27 cellular contexts compared by ENCODE assay signal in genomic region chr3:62335196-62335595, GRCh38. TPM values are rescaled to one million over a fixed set of nuclear protein-coding genes. Genes with fewer than 3 reads are reported as not detected.
"Had no signal": no experiment of that assay in that cellular context is flagged by ENCODE, and none has a peak within 500 bp of the region (broad histone marks: within the 10 kb centered on the region; RNA-seq: fewer than 3 reads in every experiment).

No MANE protein-coding gene starts in this region.

- H3K27me3 Mint-ChIP-seq: memory B cell; stimulated activated memory B cell treated with anti-CD40 and anti-IgM and Interleukin-4, amounts not matched to agents 10 μg/mL and 1 μg/mL and 100 μg/mL, for 72 hours had no signal

- ATAC-seq: gastroesophageal sphincter; left lung; lower lobe of right lung; natural killer cell; sciatic nerve; stimulated activated memory B cell treated with anti-CD40 and anti-IgM and Interleukin-4, amounts not matched to agents 10 μg/mL and 1 μg/mL and 100 μg/mL, for 72 hours had no signal

- H3K9me3 Mint-ChIP-seq: memory B cell; mesothelial cell of epicardium; neural crest cell; stimulated activated memory B cell treated with anti-CD40 and anti-IgM and Interleukin-4, amounts not matched to agents 10 μg/mL and 1 μg/mL and 100 μg/mL, for 72 hours; stimulated activated naive CD8-positive, alpha-beta T cell treated with anti-CD3 and anti-CD28 coated beads, Interleukin-15, Interleukin-2, amounts not matched to agents 100 ng/mL and 50 ng/mL, for 24 hours had no signal

- H3K27ac Mint-ChIP-seq: immature natural killer cell; memory B cell; mesothelial cell of epicardium; natural killer cell; stimulated activated memory B cell treated with anti-CD40 and anti-IgM and Interleukin-4, amounts not matched to agents 10 μg/mL and 1 μg/mL and 100 μg/mL, for 72 hours; stimulated activated naive CD8-positive, alpha-beta T cell treated with anti-CD3 and anti-CD28 coated beads, Interleukin-15, Interleukin-2, amounts not matched to agents 100 ng/mL and 50 ng/mL, for 24 hours had no signal

- H3K36me3 Mint-ChIP-seq: immature natural killer cell; memory B cell; mesothelial cell of epicardium; natural killer cell; stimulated activated memory B cell treated with anti-CD40 and anti-IgM and Interleukin-4, amounts not matched to agents 10 μg/mL and 1 μg/mL and 100 μg/mL, for 72 hours had no signal

- H3K4me1 Mint-ChIP-seq: immature natural killer cell; memory B cell; natural killer cell; stimulated activated memory B cell treated with anti-CD40 and anti-IgM and Interleukin-4, amounts not matched to agents 10 μg/mL and 1 μg/mL and 100 μg/mL, for 72 hours had no signal

- DNase-seq: esophagus squamous epithelium; foreskin fibroblast; immature natural killer cell; left lung; lower lobe of right lung; natural killer cell; posterior cingulate gyrus; spleen; stimulated activated CD4-positive, alpha-beta T cell treated with anti-CD3 and anti-CD28 coated beads, Interleukin-15, amount 100 ng/mL, for 24 hours; stimulated activated CD4-positive, alpha-beta T cell treated with anti-CD3 and anti-CD28 coated beads, Interleukin-1b, Interleukin-23, amount 100 ng/mL, for 48 hours; stimulated activated CD4-positive, alpha-beta T cell treated with anti-CD3 and anti-CD28 coated beads, Interleukin-4, amount 100 ng/mL, for 24 hours; tibial artery; upper lobe of left lung; uterus had no signal

- H3K4me3 Mint-ChIP-seq: immature natural killer cell; memory B cell; mesothelial cell of epicardium; natural killer cell; neural crest cell; stimulated activated memory B cell treated with anti-CD40 and anti-IgM and Interleukin-4, amounts not matched to agents 10 μg/mL and 1 μg/mL and 100 μg/mL, for 72 hours; stimulated activated naive CD8-positive, alpha-beta T cell treated with anti-CD3 and anti-CD28 coated beads, Interleukin-15, Interleukin-2, amounts not matched to agents 100 ng/mL and 50 ng/mL, for 24 hours had no signal

RNA-seq across cellular contexts. Expression of gene FEZF2, which starts 38.2 kb away (rescaled TPM):
- total RNA-seq: epithelial cell of proximal tubule, esophagus squamous epithelium, gastroesophageal sphincter, left lung, lower lobe of right lung, mesothelial cell of epicardium, mucosa of gallbladder, myocyte, natural killer cell, osteocyte, pulmonary artery endothelial cell, sciatic nerve, skeletal muscle tissue, spleen, upper lobe of left lung, uterus had no signal
